ENCODE assay signal across 29 cellular contexts in the genomic region with DNA sequence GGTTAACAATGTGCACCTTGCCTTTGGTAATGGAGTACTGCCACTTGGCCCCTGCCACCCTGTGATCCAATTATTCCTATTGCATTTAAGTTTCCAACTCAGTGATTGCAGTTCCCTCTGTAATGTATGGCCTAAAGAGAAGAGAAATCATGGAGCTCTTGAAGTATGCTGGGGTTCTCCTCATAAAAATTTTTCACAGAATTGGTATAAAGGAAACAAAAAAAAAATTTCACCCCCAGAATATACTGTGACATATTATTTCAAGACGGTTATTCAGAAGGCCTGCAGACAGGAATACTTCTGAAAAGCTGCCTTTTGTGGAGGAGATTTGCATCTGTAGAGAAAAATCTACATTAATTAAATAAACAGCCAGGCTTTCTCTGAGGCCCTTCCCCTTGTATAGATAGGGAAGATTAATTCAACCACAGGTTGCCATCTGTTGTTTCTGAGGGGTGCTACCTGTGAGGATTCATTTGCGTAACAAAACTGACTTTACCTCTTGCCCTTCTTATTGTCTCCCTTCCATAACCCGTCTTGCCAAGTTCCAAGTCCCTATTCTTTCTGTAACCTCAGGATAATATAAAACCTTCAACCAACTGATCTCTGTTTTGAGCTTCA.
"Had no signal": no experiment of that assay in that cellular context is flagged by ENCODE, and none has a peak within 500 bp of the region (broad histone marks: within the 10 kb centered on the region; RNA-seq: fewer than 3 reads in every experiment).

No MANE protein-coding gene starts in this region.

- H3K27me3 Mint-ChIP-seq: activated CD4-positive, alpha-beta T cell treated with anti-CD3 and anti-CD28 coated beads, Interleukin-2, amount 10 ng/mL, durations not matched to agents 7 days and 5 days; brain; progenitor cell of endocrine pancreas had no signal

- H3K79me2 ChIP-seq: hepatocyte had no signal

- H3K27ac ChIP-seq: ascending aorta, cardiac muscle cell, colonic mucosa, gastroesophageal sphincter, hepatocyte, ovary, right lobe of liver, tibial nerve, WERI-Rb-1 had no signal

- H3K9me3 Mint-ChIP-seq: activated CD4-positive, alpha-beta memory T cell treated with anti-CD3 and anti-CD28 coated beads, Interleukin-2, amount 10 ng/mL, durations not matched to agents 7 days and 5 days; activated CD4-positive, alpha-beta T cell treated with anti-CD3 and anti-CD28 coated beads, Interleukin-2, amount 10 ng/mL, durations not matched to agents 7 days and 5 days; activated naive CD4-positive, alpha-beta T cell treated with anti-CD3 and anti-CD28 coated beads, Interleukin-2, amount 10 ng/mL, durations not matched to agents 7 days and 5 days; activated naive CD8-positive, alpha-beta T cell treated with anti-CD3 and anti-CD28 coated beads, Interleukin-2, amount 10 ng/mL, durations not matched to agents 7 days and 5 days; activated T-cell treated with anti-CD3 and anti-CD28 coated beads, Interleukin-2, amount 50 U/mL, for 24 hours; brain; effector memory CD8-positive, alpha-beta T cell; naive thymus-derived CD4-positive, alpha-beta T cell had no signal

- H3K27me3 ChIP-seq: ascending aorta, cardiac muscle cell, colonic mucosa, gastroesophageal sphincter, hepatocyte, ovary, right lobe of liver, tibial nerve had no signal

- H2AFZ ChIP-seq: hepatocyte had no signal

- H3K27ac Mint-ChIP-seq: activated CD4-positive, alpha-beta memory T cell treated with anti-CD3 and anti-CD28 coated beads, Interleukin-2, amount 10 ng/mL, durations not matched to agents 7 days and 5 days; activated CD4-positive, alpha-beta T cell treated with anti-CD3 and anti-CD28 coated beads, Interleukin-2, amount 10 ng/mL, durations not matched to agents 7 days and 5 days; activated naive CD4-positive, alpha-beta T cell treated with anti-CD3 and anti-CD28 coated beads, Interleukin-2, amount 10 ng/mL, durations not matched to agents 7 days and 5 days; activated naive CD8-positive, alpha-beta T cell treated with anti-CD3 and anti-CD28 coated beads, Interleukin-2, amount 10 ng/mL, durations not matched to agents 7 days and 5 days; activated T-cell treated with anti-CD3 and anti-CD28 coated beads, Interleukin-2, amount 50 U/mL, for 24 hours; brain; effector memory CD8-positive, alpha-beta T cell; naive thymus-derived CD4-positive, alpha-beta T cell; progenitor cell of endocrine pancreas had no signal

- H3K4me2 ChIP-seq: hepatocyte had no signal

- H3K4me1 Mint-ChIP-seq: activated CD4-positive, alpha-beta memory T cell treated with anti-CD3 and anti-CD28 coated beads, Interleukin-2, amount 10 ng/mL, durations not matched to agents 7 days and 5 days; activated CD4-positive, alpha-beta T cell treated with anti-CD3 and anti-CD28 coated beads, Interleukin-2, amount 10 ng/mL, durations not matched to agents 7 days and 5 days; activated naive CD4-positive, alpha-beta T cell treated with anti-CD3 and anti-CD28 coated beads, Interleukin-2, amount 10 ng/mL, durations not matched to agents 7 days and 5 days; activated naive CD8-positive, alpha-beta T cell treated with anti-CD3 and anti-CD28 coated beads, Interleukin-2, amount 10 ng/mL, durations not matched to agents 7 days and 5 days; brain; naive thymus-derived CD4-positive, alpha-beta T cell had no signal

- H3K4me3 Mint-ChIP-seq: activated CD4-positive, alpha-beta memory T cell treated with anti-CD3 and anti-CD28 coated beads, Interleukin-2, amount 10 ng/mL, durations not matched to agents 7 days and 5 days; activated CD4-positive, alpha-beta T cell treated with anti-CD3 and anti-CD28 coated beads, Interleukin-2, amount 10 ng/mL, durations not matched to agents 7 days and 5 days; activated naive CD4-positive, alpha-beta T cell treated with anti-CD3 and anti-CD28 coated beads, Interleukin-2, amount 10 ng/mL, durations not matched to agents 7 days and 5 days; activated naive CD8-positive, alpha-beta T cell treated with anti-CD3 and anti-CD28 coated beads, Interleukin-2, amount 10 ng/mL, durations not matched to agents 7 days and 5 days; activated T-cell treated with anti-CD3 and anti-CD28 coated beads, Interleukin-2, amount 50 U/mL, for 24 hours; brain; effector memory CD8-positive, alpha-beta T cell; naive thymus-derived CD4-positive, alpha-beta T cell had no signal

- H3K36me3 Mint-ChIP-seq: activated naive CD4-positive, alpha-beta T cell treated with anti-CD3 and anti-CD28 coated beads, Interleukin-2, amount 10 ng/mL, durations not matched to agents 7 days and 5 days; activated naive CD8-positive, alpha-beta T cell treated with anti-CD3 and anti-CD28 coated beads, Interleukin-2, amount 10 ng/mL, durations not matched to agents 7 days and 5 days; brain; naive thymus-derived CD4-positive, alpha-beta T cell had no signal

- H3K4me3 ChIP-seq: ascending aorta, cardiac muscle cell, colonic mucosa, gastroesophageal sphincter, hepatocyte, ovary, right lobe of liver, tibial nerve had no signal

- H3K36me3 ChIP-seq: ascending aorta, cardiac muscle cell, colonic mucosa, gastroesophageal sphincter, ovary, right lobe of liver, tibial nerve, WERI-Rb-1 had no signal

- DNase-seq: activated CD4-positive, alpha-beta memory T cell treated with anti-CD3 and anti-CD28 coated beads, Interleukin-2, amount 10 ng/mL, durations not matched to agents 7 days and 5 days; activated CD4-positive, alpha-beta T cell treated with anti-CD3 and anti-CD28 coated beads, Interleukin-2, amount 10 ng/mL, durations not matched to agents 7 days and 5 days; activated CD4-positive, CD25-positive, alpha-beta regulatory T cell treated with anti-CD3 and anti-CD28 coated beads, Interleukin-2, amount 50 U/mL, for 72 hours; activated CD8-positive, alpha-beta memory T cell treated with anti-CD3 and anti-CD28 coated beads, Interleukin-2, amount 50 U/mL, for 48 hours; activated gamma-delta T cell; activated naive CD4-positive, alpha-beta T cell treated with anti-CD3 and anti-CD28 coated beads, Interleukin-2, amount 10 ng/mL, durations not matched to agents 7 days and 5 days; activated naive CD8-positive, alpha-beta T cell treated with anti-CD3 and anti-CD28 coated beads, Interleukin-2, amount 10 ng/mL, durations not matched to agents 7 days and 5 days; activated T-cell treated with anti-CD3 and anti-CD28 coated beads, Interleukin-2, amount 50 U/mL, for 24 hours; cerebellar nuclear complex; colonic mucosa; effector memory CD8-positive, alpha-beta T cell; erythroblast; kidney; left colon; midbrain; naive thymus-derived CD4-positive, alpha-beta T cell; ovary; right lobe of liver; stimulated activated CD4-positive, alpha-beta T cell treated with anti-CD3 and anti-CD28 coated beads, Interleukin-2, amount 100 ng/mL, for 48 hours; stimulated activated naive CD4-positive, alpha-beta T cell treated with Interleukin-2 at 50 U/mL for 16 hours; T-helper 9 cell; WERI-Rb-1 had no signal

- H3K9me3 ChIP-seq: ascending aorta, colonic mucosa, gastroesophageal sphincter, ovary, right lobe of liver, tibial nerve had no signal

- FAIRE-seq: kidney had no signal

- H3K4me1 ChIP-seq: ascending aorta, colonic mucosa, gastroesophageal sphincter, right lobe of liver, tibial nerve had no signal
